ENCODE assay signal across 10 cellular contexts in genomic region chr7:101884671-101885596, GRCh38.
DNase-seq lines count a peak whose midpoint lies in the region; ATAC-seq and TF ChIP-seq lines count a peak whose summit lies in the region.
"Had no signal": no experiment of that assay in that cellular context is flagged by ENCODE, and none has a peak within 500 bp of the region (broad histone marks: within the 10 kb centered on the region; RNA-seq: fewer than 3 reads in every experiment).

No MANE protein-coding gene starts in this region.

- BruUV-seq in MCF 10A (replicated peaks; lab: Mats Ljungman, UMichigan): no TSS peak

- H3K4me1 ChIP-seq in breast epithelium: peaks cover 0 to 5% of the 10 kb centered on the region in 2 donors
- peaks cover 5 to 75% (median 29%) of the 10 kb centered on the region in 4 donors for H3K4me1 ChIP-seq in tibial artery

- H3K4me3 Mint-ChIP-seq in MCF 10A (ENCODE audit: unreplicated experiment): no peak overlapping the region
- H3K4me3 Mint-ChIP-seq in central memory CD8-positive, alpha-beta T cell: no peak overlapping the region
- H3K4me3 Mint-ChIP-seq: natural killer cell; T-helper 1 cell treated with Interleukin-12 subunit alpha and Interleukin-12 subunit beta and Interleukin-4 antibody, amounts not matched to agents 30 μg/mL and 1 μg/mL, for 36 hours had no signal

- CTCF ChIA-PET in MCF 10A (lab: Yijun Ruan, JAX): interaction anchor here (0.6 kb wide), 1 partner anchor 42 kb away, joined by 6 read pairs; no protein-coding TSS in a partner anchor

- H3K27me3 ChIP-seq in breast epithelium (no peaks in the 10 kb centered on the region), tibial artery (no peaks in the 10 kb centered on the region)

- H3K36me3 ChIP-seq in breast epithelium (no peaks in the 10 kb centered on the region), tibial artery (no peaks in the 10 kb centered on the region)

- no peaks in the 10 kb centered on the region for H3K36me3 Mint-ChIP-seq in MCF 10A (ENCODE audit: insufficient read depth, unreplicated experiment)
- H3K36me3 Mint-ChIP-seq in central memory CD8-positive, alpha-beta T cell (ENCODE audit: insufficient read depth): peaks cover 3% of the 10 kb centered on the region
- H3K36me3 Mint-ChIP-seq: natural killer cell had no signal

- POLR2A ChIA-PET in MCF 10A (lab: Yijun Ruan, JAX): interaction anchor here (0.8 to 2.8 kb wide), 2 partner anchors 57 to 58 kb away, joined by 3 to 18 read pairs; no protein-coding TSS in a partner anchor

- DNase-seq in MCF 10A (ENCODE audit: unreplicated experiment) (no peak), breast epithelium (ENCODE audit: low spot score in 2 of 2) (no peak), tibial artery (no peak), NCI-H748 treated with DMSO at 0.1 percent for 48 hours (lab: John Stamatoyannopoulos, UW) (no peak)
- DNase-seq in central memory CD8-positive, alpha-beta T cell (ENCODE audit: low spot score in 2 of 2): no peak
- DNase-seq in effector CD8-positive, alpha-beta T cell (lab: John Stamatoyannopoulos, UW): no peak
- DNase-seq: natural killer cell had no signal

- intact Hi-C loops in MCF 10A (cut with micrococcal nuclease) (loop anchor here (5.0 kb wide), 2 partner anchors 242 to 352 kb away; no protein-coding TSS in a partner anchor), breast epithelium (cut with DNase I; ENCODE audit: low total_unique reads) (no loop called here), tibial artery (cut with DNase I; ENCODE audit: low total_unique reads) (loop anchor here (5.0 kb wide), 1 partner anchor 37 kb away; no protein-coding TSS in a partner anchor)

- peak overlapping the region; percentile 99 for H3K27ac Mint-ChIP-seq in MCF 10A (ENCODE audit: low read depth, unreplicated experiment)
- H3K27ac Mint-ChIP-seq in central memory CD8-positive, alpha-beta T cell (ENCODE audit: low read depth): peak overlapping the region; percentile 19
- H3K27ac Mint-ChIP-seq: T-helper 1 cell treated with Interleukin-12 subunit alpha and Interleukin-12 subunit beta and Interleukin-4 antibody, amounts not matched to agents 30 μg/mL and 1 μg/mL, for 36 hours had no signal

- H3K27ac ChIP-seq in breast epithelium: no peak overlapping the region
- H3K27ac ChIP-seq in tibial artery: peak overlapping the region; percentile 78

- H3K9me3 ChIP-seq in breast epithelium (no peaks in the 10 kb centered on the region), tibial artery (no peaks in the 10 kb centered on the region)

- no peaks in the 10 kb centered on the region for H3K27me3 Mint-ChIP-seq in MCF 10A (ENCODE audit: insufficient read depth, unreplicated experiment)
- H3K27me3 Mint-ChIP-seq in central memory CD8-positive, alpha-beta T cell: no peaks in the 10 kb centered on the region

- H3K4me3 ChIP-seq in breast epithelium (no peak overlapping the region), tibial artery (no peak overlapping the region)

- peaks cover 7% of the 10 kb centered on the region for H3K9me3 Mint-ChIP-seq in MCF 10A (ENCODE audit: unreplicated experiment)
- H3K9me3 Mint-ChIP-seq in central memory CD8-positive, alpha-beta T cell: no peaks in the 10 kb centered on the region
- H3K9me3 Mint-ChIP-seq: natural killer cell; T-helper 1 cell treated with Interleukin-12 subunit alpha and Interleukin-12 subunit beta and Interleukin-4 antibody, amounts not matched to agents 30 μg/mL and 1 μg/mL, for 36 hours had no signal

- TF ChIP-seq POLR2A in breast epithelium (IDR thresholded peaks at IDR 0.05): no peak

- peak; percentile 67 for ATAC-seq in HG02981 (IDR thresholded peaks at IDR 0.05; ENCODE audit: unreplicated experiment)
- ATAC-seq in central memory CD8-positive, alpha-beta T cell (replicated peaks; ENCODE audit: extremely low read depth, poor library complexity, severe bottlenecking): no peak
- ATAC-seq in GM18873 (IDR thresholded peaks at IDR 0.05; ENCODE audit: low FRiP score, unreplicated experiment): no peak

- TF ChIP-seq CTCF in MCF 10A (IDR thresholded peaks at IDR 0.05; ENCODE audit: unreplicated experiment) (no peak), breast epithelium (IDR thresholded peaks at IDR 0.05) (no peak), tibial artery (IDR thresholded peaks at IDR 0.05) (no peak)

- peaks cover 38% of the 10 kb centered on the region for H3K4me1 Mint-ChIP-seq in MCF 10A (ENCODE audit: insufficient read depth, unreplicated experiment)
- peaks cover 32% of the 10 kb centered on the region for H3K4me1 Mint-ChIP-seq in central memory CD8-positive, alpha-beta T cell

Comparison
In these comparisons a context has a peak if more than half of its experiments do, and no peak if none do; other contexts are left out.
1. H3K27ac ChIP-seq: peak in tibial artery (2 of 2); none in breast epithelium (0 of 2).